In genomic region chr2:42057902-42058450, GRCh38 we compare ENCODE assay signal across 23 cellular contexts. TPM values are rescaled to one million over a fixed set of nuclear protein-coding genes. Genes with fewer than 3 reads are reported as not detected.
DNase-seq lines count a peak whose midpoint lies in the region; ATAC-seq, FAIRE-seq and TF ChIP-seq lines count a peak whose summit lies in the region.
"Had no signal": no experiment of that assay in that cellular context is flagged by ENCODE, and none has a peak within 500 bp of the region (broad histone marks: within the 10 kb centered on the region; RNA-seq: fewer than 3 reads in every experiment).

No MANE protein-coding gene starts in this region.

- no peak overlapping the region for H3K27ac Mint-ChIP-seq in activated naive CD8-positive, alpha-beta T cell treated with anti-CD3 and anti-CD28 coated beads for 36 hours
- H3K27ac Mint-ChIP-seq: activated CD8-positive, alpha-beta T cell treated with anti-CD3 and anti-CD28 coated beads, Interleukin-2, amount 10 ng/mL, durations not matched to agents 7 days and 5 days; activated T-helper 17 cell treated with anti-CD3 and anti-CD28 coated beads, Interleukin-2, amount 50 U/mL, for 72 hours had no signal

- no peaks in the 10 kb centered on the region for H3K9me3 Mint-ChIP-seq in activated naive CD8-positive, alpha-beta T cell treated with anti-CD3 and anti-CD28 coated beads for 36 hours
- H3K9me3 Mint-ChIP-seq: activated T-helper 17 cell treated with anti-CD3 and anti-CD28 coated beads, Interleukin-2, amount 50 U/mL, for 72 hours had no signal

- peaks cover under 1% of the 10 kb centered on the region for H3K79me2 ChIP-seq in HepG2 (ENCODE audit: insufficient read depth, low read length)

- no peak for TF ChIP-seq RAD21 in HepG2 (CRISPR knock-in tag; IDR thresholded peaks at IDR 0.05)

- no peak overlapping the region for H3K4me2 ChIP-seq in HepG2 (ENCODE audit: low read depth, low read length)

- TF ChIP-seq CTCF in ascending aorta (IDR thresholded peaks at IDR 0.05) (no peak), HepG2 (CRISPR knock-in tag; IDR thresholded peaks at IDR 0.05) (no peak), sigmoid colon (IDR thresholded peaks at IDR 0.05) (no peak), uterus (IDR thresholded peaks at IDR 0.05) (no peak)

- H3K4me1 ChIP-seq in ascending aorta (peaks cover 36 to 68% of the 10 kb centered on the region in 2 donors), HepG2 (ENCODE audit: insufficient read depth, low read length) (peaks cover 82% of the 10 kb centered on the region), sigmoid colon (peaks cover 0 to 95% (median 89%) of the 10 kb centered on the region in 4 donors), uterus (peaks cover 5 to 48% of the 10 kb centered on the region in 2 donors)

- TSS peak; percentile 36 for BruUV-seq in HepG2 (replicated peaks; lab: Mats Ljungman, UMichigan)

- POLR2A ChIA-PET in HepG2 (lab: Yijun Ruan, JAX) = interaction anchor here (0.8 to 11.8 kb wide), 4 partner anchors 11 to 210 kb away, joined by 3 to 203 read pairs (median 14); partner anchors contain the start of gene PKDCC

- intact Hi-C loops in ascending aorta (cut with DNase I) = no loop called here
- intact Hi-C loops in HepG2 (cut with micrococcal nuclease; ENCODE audit: unreplicated experiment) = loop anchor here (2.0 kb wide), 1 partner anchor 29 kb away; no protein-coding TSS in a partner anchor
- intact Hi-C loops in sigmoid colon (cut with DNase I) = no loop called here
- intact Hi-C loops in uterus (cut with DNase I; ENCODE audit: low total_unique reads) = no loop called here

- H3K27me3 Mint-ChIP-seq in activated naive CD8-positive, alpha-beta T cell treated with anti-CD3 and anti-CD28 coated beads for 36 hours = no peaks in the 10 kb centered on the region
- H3K27me3 Mint-ChIP-seq: activated T-helper 17 cell treated with anti-CD3 and anti-CD28 coated beads, Interleukin-2, amount 50 U/mL, for 72 hours had no signal

- H3K27ac ChIP-seq in ascending aorta (peak overlapping the region; percentile 97 to 98), HepG2 (ENCODE audit: extremely low read length, insufficient read depth, low read length) (no peak overlapping the region), sigmoid colon (peak overlapping the region; percentile 96 to 99 (median 96)), uterus (peak overlapping the region; percentile 94 to 96)

- H3K9me3 ChIP-seq in ascending aorta (no peaks in the 10 kb centered on the region), HepG2 (ENCODE audit: low read length) (no peaks in the 10 kb centered on the region), sigmoid colon (no peaks in the 10 kb centered on the region), uterus (no peaks in the 10 kb centered on the region)
- H3K9me3 ChIP-seq: Peyer's patch, testis had no signal

- H3K27me3 ChIP-seq in ascending aorta (no peaks in the 10 kb centered on the region), HepG2 (ENCODE audit: control insufficient read depth in 1 of 2, insufficient read depth in 2 of 2, low read length in 2 of 2) (no peaks in the 10 kb centered on the region), sigmoid colon (no peaks in the 10 kb centered on the region), uterus (no peaks in the 10 kb centered on the region)
- H3K27me3 ChIP-seq: Peyer's patch, testis had no signal

- H2AFZ ChIP-seq in HepG2 (ENCODE audit: low read length) = no peak overlapping the region

- FAIRE-seq in HepG2 (lab: Jason Lieb, UNC) = no peak
- FAIRE-seq: GM12878 had no signal

- TF ChIP-seq EP300 in HepG2 (IDR thresholded peaks at IDR 0.05; ENCODE audit: low read depth in 2 of 2, low read length in 2 of 2) (no peak), HepG2 (CRISPR knock-in tag; IDR thresholded peaks at IDR 0.05; ENCODE audit: borderline replicate concordance) (no peak), sigmoid colon (IDR thresholded peaks at IDR 0.05) (no peak)

- H3K4me3 ChIP-seq in ascending aorta = no peak overlapping the region
- no peak overlapping the region for H3K4me3 ChIP-seq in HepG2 (replicated peaks in 1 of 3; ENCODE audit: insufficient read depth in 1 of 3, low read depth in 2 of 3, low read length in 3 of 3)
- H3K4me3 ChIP-seq in sigmoid colon = no peak overlapping the region
- no peak overlapping the region for H3K4me3 ChIP-seq in uterus
- H3K4me3 ChIP-seq: GM12878, Peyer's patch, testis had no signal

- 96% methylated on average over 10 of the region's 10 CpGs for WGBS in HepG2 (ENCODE audit: low lambda C conversion rate)
- WGBS in sigmoid colon, 2 donors = 63 to 80% methylated on average over 10 of the region's 10 CpGs

- CTCF ChIA-PET in HepG2 (lab: Yijun Ruan, JAX; ENCODE audit: low intra/inter-chr PET ratio, low total read pairs) = no interaction called here

- ATAC-seq in HepG2 = no peak
- no peak for ATAC-seq in GM18867 (IDR thresholded peaks at IDR 0.05; ENCODE audit: unreplicated experiment)
- ATAC-seq: activated CD8-positive, alpha-beta T cell treated with anti-CD3 and anti-CD28 coated beads, Interleukin-2, amount 10 ng/mL, durations not matched to agents 7 days and 5 days; activated T-helper 17 cell treated with anti-CD3 and anti-CD28 coated beads, Interleukin-2, amount 50 U/mL, for 72 hours; GM12878 had no signal

- H3K36me3 ChIP-seq in ascending aorta (peaks cover 50 to 63% of the 10 kb centered on the region in 2 donors), HepG2 (replicated peaks in 1 of 2; ENCODE audit: control insufficient read depth in 1 of 2, insufficient read depth in 2 of 2, low read length in 2 of 2) (peaks cover 23 to 26% of the 10 kb centered on the region in 2 experiments), sigmoid colon (peaks cover 20 to 49% (median 26%) of the 10 kb centered on the region in 4 donors), uterus (no peaks in the 10 kb centered on the region)

- no peaks in the 10 kb centered on the region for H4K20me1 ChIP-seq in HepG2 (ENCODE audit: insufficient read depth, low read length)

- TF ChIP-seq POLR2A in HepG2 (IDR thresholded peaks at IDR 0.05; ENCODE audit: insufficient read depth in 1 of 2, low read depth in 2 of 2, low read length in 2 of 2) (no peak), sigmoid colon (IDR thresholded peaks at IDR 0.05) (no peak), uterus (IDR thresholded peaks at IDR 0.05) (no peak)

- no peak overlapping the region for H3K9ac ChIP-seq in HepG2 (ENCODE audit: insufficient read depth, low read depth, low read length)

- no peak overlapping the region for H3K4me3 Mint-ChIP-seq in activated naive CD8-positive, alpha-beta T cell treated with anti-CD3 and anti-CD28 coated beads for 36 hours
- H3K4me3 Mint-ChIP-seq: activated CD8-positive, alpha-beta T cell treated with anti-CD3 and anti-CD28 coated beads, Interleukin-2, amount 10 ng/mL, durations not matched to agents 7 days and 5 days; activated T-helper 17 cell treated with anti-CD3 and anti-CD28 coated beads, Interleukin-2, amount 50 U/mL, for 72 hours had no signal

- in situ Hi-C loops in HepG2 (cut with HindIII; ENCODE audit: extremely low pct_ligation_motif_present, low pct_unique_long_range_greater_than_20kb) = no loop called here

- no peak for DNase-seq in ascending aorta (ENCODE audit: low spot score in 2 of 2)
- DNase-seq in HepG2 (ENCODE audit: low spot score) = no peak
- DNase-seq in sigmoid colon = no peak
- DNase-seq in uterus = no peak
- no peak for DNase-seq in activated naive CD8-positive, alpha-beta T cell treated with anti-CD3 and anti-CD28 coated beads for 36 hours
- no peak for DNase-seq in NCI-H82 (lab: John Stamatoyannopoulos, UW)
- DNase-seq: activated CD8-positive, alpha-beta T cell treated with anti-CD3 and anti-CD28 coated beads, Interleukin-2, amount 10 ng/mL, durations not matched to agents 7 days and 5 days; activated naive CD4-positive, alpha-beta T cell treated with anti-CD3 and anti-CD28 coated beads, Interleukin-2, amount 50 U/mL, for 16 hours; amygdala; C1 segment of cervical spinal cord; Kasumi-1; mesendoderm; MV-4-11; NCI-H1436 treated with DMSO at 0.1 percent for 48 hours; NCI-H2107; NCI-H345; Peyer's patch; SIG-M5; stimulated activated naive CD4-positive, alpha-beta T cell; testis had no signal

- H3K36me3 Mint-ChIP-seq in activated naive CD8-positive, alpha-beta T cell treated with anti-CD3 and anti-CD28 coated beads for 36 hours = no peaks in the 10 kb centered on the region

- no peaks in the 10 kb centered on the region for H3K4me1 Mint-ChIP-seq in activated naive CD8-positive, alpha-beta T cell treated with anti-CD3 and anti-CD28 coated beads for 36 hours
- H3K4me1 Mint-ChIP-seq: activated T-helper 17 cell treated with anti-CD3 and anti-CD28 coated beads, Interleukin-2, amount 50 U/mL, for 72 hours had no signal

TF ChIP-seq in HepG2, 621 proteins besides CTCF, POLR2A, EP300 and RAD21 (continues in another document):
- TF ChIP-seq ZNF124 (CRISPR knock-in tag; IDR thresholded peaks at IDR 0.05) = no peak

RNA-seq across cellular contexts. Expression of gene PKDCC, which starts 10.2 kb away (rescaled TPM):
- total RNA-seq in ascending aorta (210 TPM), HepG2 (2016; rRNA removed; fragmentation: Illumina TruSeq; extraction: Trizol) (28.5 and 52.6 TPM in 2 replicates), sigmoid colon (100 to 1,000 TPM in 2 of 4 donors, 10 to 100 TPM in 2; 64.8 to 106 (median 96.1) TPM), uterus (100 to 1,000 TPM in 2 of 4 donors, 10 to 100 TPM in 2; 34.1 to 244 (median 109) TPM)
- 29.8 and 32.7 TPM in 2 replicates for total RNA-seq in HepG2 (2016; cell fraction: cytosol; rRNA removed; fragmentation: Illumina TruSeq; extraction: Trizol; ENCODE audit: low read depth)
- 26.0 and 48.3 TPM in 2 replicates for total RNA-seq in HepG2 (2016; cell fraction: insoluble cytoplasmic fraction; rRNA removed; fragmentation: Illumina TruSeq; extraction: Trizol)
- 54.4 and 56.9 TPM in 2 replicates for total RNA-seq in HepG2 (2016; cell fraction: membrane; rRNA removed; fragmentation: Illumina TruSeq; extraction: Trizol)
- 54.4 and 55.1 TPM in 2 replicates for total RNA-seq in HepG2 (2016; cell fraction: nucleus; rRNA removed; fragmentation: Illumina TruSeq; extraction: Trizol)
- polyA plus RNA-seq in HepG2 (2011; rRNA removed) (58.8 and 61.3 TPM in 2 replicates), sigmoid colon (10 to 100 TPM; 13.9 to 67.7 (median 21.0) TPM)
- 38.5 and 60.7 TPM in 2 replicates for polyA plus RNA-seq in HepG2 (2011; cell fraction: cytosol; rRNA removed)
- 143 and 171 TPM in 2 replicates for polyA plus RNA-seq in HepG2 (2011; cell fraction: nucleus; rRNA removed)
- polyA plus RNA-seq in HepG2 (2012) = 40.4 and 41.4 TPM in 2 replicates
- polyA plus RNA-seq in HepG2 (2016; cell fraction: cytosol; fragmentation: Illumina TruSeq; extraction: Trizol; ENCODE audit: low read depth) = 17.4 and 18.8 TPM in 2 replicates
- polyA plus RNA-seq in HepG2 (2016; cell fraction: insoluble cytoplasmic fraction; fragmentation: Illumina TruSeq; extraction: Trizol; ENCODE audit: low read depth) = 22.6 and 27.6 TPM in 2 replicates
- 33.9 and 35.9 TPM in 2 replicates for polyA plus RNA-seq in HepG2 (2016; cell fraction: membrane; fragmentation: Illumina TruSeq; extraction: Trizol; ENCODE audit: low read depth)
- 102 and 113 TPM in 2 replicates for polyA plus RNA-seq in HepG2 (2016; cell fraction: nucleus; fragmentation: Illumina TruSeq; extraction: Trizol; ENCODE audit: insufficient read depth, low read depth)
- polyA minus RNA-seq in HepG2 (2011; rRNA and poly(A)+ RNA removed; ENCODE audit: low replicate concordance) = 71.1 and 76.2 TPM in 2 replicates
- polyA minus RNA-seq in HepG2 (2011; cell fraction: cytosol; rRNA and poly(A)+ RNA removed) = 18.8 and 24.4 TPM in 2 replicates
- 23.2 and 26.8 TPM in 2 replicates for polyA minus RNA-seq in HepG2 (2011; cell fraction: nucleus; rRNA and poly(A)+ RNA removed)
- total RNA-seq in activated naive CD8-positive, alpha-beta T cell treated with anti-CD3 and anti-CD28 coated beads for 36 hours = not detected
- total RNA-seq: activated CD8-positive, alpha-beta T cell treated with anti-CD3 and anti-CD28 coated beads, Interleukin-2, amount 10 ng/mL, durations not matched to agents 7 days and 5 days; activated T-helper 17 cell treated with anti-CD3 and anti-CD28 coated beads, Interleukin-2, amount 50 U/mL, for 72 hours had no signal

Comparison
In these comparisons a context has a peak if more than half of its experiments do, and no peak if none do; other contexts are left out.
1. RNA of gene PKDCC, which starts 10.2 kb away (total RNA-seq): 210 TPM in ascending aorta (single experiment), 34.1 to 244 TPM in uterus, 64.8 to 106 TPM in sigmoid colon and 26.0 to 56.9 TPM in HepG2; not detected in activated naive CD8-positive, alpha-beta T cell treated with anti-CD3 and anti-CD28 coated beads for 36 hours; every median in the first group is over 10 times any median in the second.